ENCODE assay signal across 14 cellular contexts in the genomic region with DNA sequence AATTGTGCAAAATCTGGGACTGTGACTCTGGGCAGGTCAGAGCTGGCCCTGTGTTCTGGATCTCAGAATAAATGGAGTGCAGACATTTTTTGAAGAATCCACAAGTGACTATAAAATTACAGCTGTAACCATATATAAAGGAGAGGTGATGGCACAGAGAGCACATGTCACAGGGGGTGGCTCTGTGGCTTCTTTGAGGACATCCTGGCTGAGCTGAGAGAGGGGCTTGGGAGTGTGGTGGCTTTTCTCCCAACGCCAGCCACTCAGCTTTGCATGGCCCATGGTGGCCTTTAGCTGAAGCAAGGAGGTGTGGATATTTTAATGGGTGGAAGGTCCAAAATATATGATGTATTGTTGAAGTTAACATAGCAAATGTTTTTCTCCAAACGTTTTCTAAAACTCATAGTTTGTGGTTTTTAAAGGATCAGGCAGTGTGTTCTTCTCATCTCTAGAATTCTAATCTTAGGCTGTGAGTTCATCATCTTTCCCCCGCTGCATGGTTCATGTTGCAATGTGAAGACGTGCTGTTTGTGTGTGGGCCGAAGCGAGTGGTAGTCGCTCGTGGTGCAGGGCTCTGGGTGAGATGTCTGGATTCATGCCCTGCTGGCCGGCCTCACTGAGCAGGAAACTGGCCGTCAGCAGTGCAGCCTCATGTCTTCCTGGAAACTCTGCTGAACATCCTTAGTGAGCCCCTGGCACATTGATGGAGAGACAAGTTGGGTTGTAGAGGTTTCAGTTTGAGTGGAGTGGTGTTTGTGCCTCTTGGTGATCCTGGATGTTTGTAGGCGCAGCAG.
DNase-seq lines count a peak whose midpoint lies in the region; ATAC-seq and TF ChIP-seq lines count a peak whose summit lies in the region.
"Had no signal": no experiment of that assay in that cellular context is flagged by ENCODE, and none has a peak within 500 bp of the region (broad histone marks: within the 10 kb centered on the region; RNA-seq: fewer than 3 reads in every experiment).

No MANE protein-coding gene starts in this region.

- H3K9me3 ChIP-seq in adipocyte (ENCODE audit: control insufficient read depth, low read length), result no peaks in the 10 kb centered on the region
- H3K9me3 ChIP-seq in heart right ventricle, result no peaks in the 10 kb centered on the region

- peak; percentile 23 to 96 (median 62) for ATAC-seq in heart right ventricle
- peak; percentile 94 for ATAC-seq in sciatic nerve
- ATAC-seq: CD8-positive, alpha-beta T cell; Panc1 had no signal

- H3K36me3 ChIP-seq in adipocyte (ENCODE audit: control insufficient read depth, insufficient read depth, low read length, severe bottlenecking) (peaks cover 46% of the 10 kb centered on the region), heart right ventricle (peaks cover 0 to 97% (median 28%) of the 10 kb centered on the region in 9 donors)

- H3K27ac ChIP-seq in heart right ventricle, result peak overlapping the region in 1 of 10 donors; percentile 6

- H3K9ac ChIP-seq in adipocyte (ENCODE audit: low read length), result peak overlapping the region; percentile 37

- DNase-seq in GM04503 (ENCODE audit: low read depth), result peak; percentile 49
- no peak for DNase-seq in adipocyte (ENCODE audit: low read depth)
- peak; percentile 30 to 36 for DNase-seq in heart right ventricle
- no peak for DNase-seq in sciatic nerve (ENCODE audit: low spot score)
- no peak for DNase-seq in NCI-H1417 (lab: John Stamatoyannopoulos, UW)
- no peak for DNase-seq in HuH-7.5 (ENCODE audit: low spot score)
- DNase-seq in SHP77 treated with DMSO at 0.1 percent for 48 hours (lab: John Stamatoyannopoulos, UW), result no peak
- DNase-seq in ACHN, result no peak
- DNase-seq: activated CD8-positive, alpha-beta memory T cell treated with anti-CD3 and anti-CD28 coated beads for 24 hours; activated naive CD8-positive, alpha-beta T cell treated with anti-CD3 and anti-CD28 coated beads, Interleukin-2, amount 10 ng/mL, durations not matched to agents 7 days and 5 days; CD8-positive, alpha-beta T cell; NCI-H446 treated with DMSO at 0.1 percent for 48 hours; T-helper 9 cell had no signal

- peaks cover 12% of the 10 kb centered on the region for H3K4me1 ChIP-seq in adipocyte (ENCODE audit: control insufficient read depth, insufficient read depth, low read length)
- H3K4me1 ChIP-seq in heart right ventricle, result peaks cover 0 to 2% (median 0%) of the 10 kb centered on the region in 9 donors

- H3K4me3 ChIP-seq in adipocyte (ENCODE audit: low read length), result peak overlapping the region; percentile 50
- no peak overlapping the region for H3K4me3 ChIP-seq in heart right ventricle

- intact Hi-C loops in heart right ventricle (cut with DNase I) (no loop called here), sciatic nerve (cut with DNase I) (no loop called here)

- no peaks in the 10 kb centered on the region for H3K27me3 ChIP-seq in adipocyte (replicated peaks; ENCODE audit: control insufficient read depth, insufficient read depth, low read length)
- no peaks in the 10 kb centered on the region for H3K27me3 ChIP-seq in heart right ventricle

- no peak for TF ChIP-seq CTCF in heart right ventricle (IDR thresholded peaks at IDR 0.05)

- in situ Hi-C loops in ACHN (cut with HindIII; ENCODE audit: low pct_ligation_motif_present, low pct_unique_long_range_greater_than_20kb, low sequenced_read_pairs), result no loop called here

- WGBS in heart right ventricle, 2 donors, result 70 to 77% methylated on average over 11 of the region's 11 CpGs

Comparison
In these comparisons a context has a peak if more than half of its experiments do, and no peak if none do; other contexts are left out.
1. DNase-seq: peak in GM04503 (single experiment) and heart right ventricle (2 of 2); none in adipocyte (single experiment), sciatic nerve (single experiment), NCI-H1417 (0 of 3), HuH-7.5 (single experiment), SHP77 treated with DMSO at 0.1 percent for 48 hours (single experiment) and ACHN (single experiment).